ENCODE assay signal across 9 cellular contexts in genomic region chr3:48595526-48596121, GRCh38. TPM values are rescaled to one million over a fixed set of nuclear protein-coding genes. Genes with fewer than 3 reads are reported as not detected.
A peak's percentile ranks its signal among the peaks of the same experiment; 100 is the strongest.
DNase-seq lines count a peak whose midpoint lies in the region; ATAC-seq and TF ChIP-seq lines count a peak whose summit lies in the region.
"Had no signal": no experiment of that assay in that cellular context is flagged by ENCODE, and none has a peak within 500 bp of the region (broad histone marks: within the 10 kb centered on the region; RNA-seq: fewer than 3 reads in every experiment).

No MANE protein-coding gene starts in this region.

- no peak for ATAC-seq in GM21576 (IDR thresholded peaks at IDR 0.05; ENCODE audit: unreplicated experiment)

- 20% methylated on average over 10 of the region's 10 CpGs for WGBS in hepatocyte (ENCODE audit: low lambda C conversion rate, missing lambda C conversion rate)
- WGBS in stomach, 5 donors, result 13 to 29% (median 21%) methylated on average over 9 to 10 of the region's 10 CpGs

- H3K36me3 ChIP-seq in ascending aorta (peaks cover 16 to 25% of the 10 kb centered on the region in 2 donors), hepatocyte (replicated peaks; ENCODE audit: insufficient read depth, low read depth) (no peaks in the 10 kb centered on the region), stomach (peaks cover 25 to 44% (median 35%) of the 10 kb centered on the region in 4 donors)

- H3K4me3 ChIP-seq in ascending aorta (peak overlapping the region; percentile 44 to 73), hepatocyte (no peak overlapping the region), stomach (peak overlapping the region in 3 of 4 donors; percentile 34 to 40 (median 36))

- no peaks in the 10 kb centered on the region for H3K27me3 ChIP-seq in ascending aorta
- no peaks in the 10 kb centered on the region for H3K27me3 ChIP-seq in hepatocyte
- peaks cover 0 to 36% (median 4%) of the 10 kb centered on the region in 3 donors for H3K27me3 ChIP-seq in stomach

- peak; percentile 85 for DNase-seq in HS-27A (ENCODE audit: low read depth)
- DNase-seq in ascending aorta (ENCODE audit: low spot score in 2 of 2), result peak; percentile 66 to 91
- peak; percentile 86 for DNase-seq in hepatocyte (ENCODE audit: low spot score)
- DNase-seq in stomach, result peak; percentile 34
- DNase-seq in HuH-7.5 (ENCODE audit: low spot score), result no peak
- DNase-seq in SIG-M5 (lab: John Stamatoyannopoulos, UW), result no peak
- no peak for DNase-seq in middle frontal gyrus (ENCODE audit: extremely low spot score, low spot score)
- DNase-seq: NCI-H2107 had no signal

- H3K9me2 ChIP-seq in hepatocyte (replicated peaks; ENCODE audit: insufficient read depth), result no peaks in the 10 kb centered on the region

- TF ChIP-seq CTCF in ascending aorta (IDR thresholded peaks at IDR 0.05) (no peak), hepatocyte (IDR thresholded peaks at IDR 0.05; ENCODE audit: poor library complexity) (no peak), stomach (IDR thresholded peaks at IDR 0.05) (no peak)

- H3K4me1 ChIP-seq in ascending aorta, result peaks cover 24 to 50% of the 10 kb centered on the region in 2 donors
- peaks cover 46% of the 10 kb centered on the region for H3K4me1 ChIP-seq in hepatocyte (ENCODE audit: insufficient read depth)
- peaks cover 29 to 46% (median 38%) of the 10 kb centered on the region in 4 donors for H3K4me1 ChIP-seq in stomach

- intact Hi-C loops in ascending aorta (cut with DNase I), result loop anchor here (1.0 to 5.0 kb wide), 3 partner anchors 23 to 42 kb away; partner anchors contain the start of gene SLC26A6
- intact Hi-C loops in stomach (cut with DNase I; ENCODE audit: low total_unique reads), result no loop called here

- H3K9me3 ChIP-seq in ascending aorta (no peaks in the 10 kb centered on the region), hepatocyte (ENCODE audit: low read depth) (no peaks in the 10 kb centered on the region), stomach (no peaks in the 10 kb centered on the region)

- H2AFZ ChIP-seq in hepatocyte, result no peak overlapping the region

- peak overlapping the region; percentile 94 to 95 for H3K27ac ChIP-seq in ascending aorta
- peak overlapping the region; percentile 95 for H3K27ac ChIP-seq in hepatocyte
- peak overlapping the region in 3 of 5 donors; percentile 82 to 84 (median 83) for H3K27ac ChIP-seq in stomach

- no peak for TF ChIP-seq POLR2A in stomach (IDR thresholded peaks at IDR 0.05)

- TF ChIP-seq EP300 in stomach (IDR thresholded peaks at IDR 0.05), result no peak

- no peaks in the 10 kb centered on the region for H4K20me1 ChIP-seq in hepatocyte (ENCODE audit: insufficient read depth, poor library complexity, severe bottlenecking)

- H3K4me2 ChIP-seq in hepatocyte, result peak overlapping the region; percentile 72

- no peaks in the 10 kb centered on the region for H3K79me2 ChIP-seq in hepatocyte

RNA-seq across cellular contexts. Expression of gene COL7A1, which starts 0.5 kb away (rescaled TPM):
- total RNA-seq in ascending aorta, result 22.2 TPM
- total RNA-seq in hepatocyte, result 5.7 and 17.4 TPM in 2 replicates
- 19.6 and 24.7 TPM in 2 replicates for polyA plus RNA-seq in hepatocyte
- total RNA-seq in stomach, result 10 to 100 TPM in 2 of 5 donors, 1 to 10 TPM in 3; 1.8 to 75.3 (median 7.6) TPM
- 100 to 1,000 TPM in 1 of 3 donors, 1 to 10 TPM in 2; 6.3 to 123 (median 7.7) TPM for polyA plus RNA-seq in stomach

RNA-seq across cellular contexts. Expression of gene UQCRC1, which starts 13.8 kb away (rescaled TPM):
- total RNA-seq in ascending aorta, result 193 TPM
- 308 and 352 TPM in 2 replicates for total RNA-seq in hepatocyte
- 405 and 411 TPM in 2 replicates for polyA plus RNA-seq in hepatocyte
- total RNA-seq in stomach, result 100 to 1,000 TPM; 178 to 568 (median 259) TPM
- 100 to 1,000 TPM; 218 to 347 (median 295) TPM for polyA plus RNA-seq in stomach

RNA-seq across cellular contexts. Expression of gene TMEM89, which starts 25.9 kb away (rescaled TPM):
- total RNA-seq in ascending aorta (not detected), hepatocyte (not detected in 2 replicates), stomach (not detected)
- polyA plus RNA-seq in hepatocyte (not detected in 2 replicates), stomach (under 1 TPM in 1 of 3 donors, not detected in 2; 0.62 TPM)

RNA-seq across cellular contexts. Expression of gene UCN2, which starts 32.0 kb away (rescaled TPM):
- not detected for total RNA-seq in ascending aorta
- total RNA-seq in hepatocyte, result 0.08 and 0.30 TPM in 2 replicates
- polyA plus RNA-seq in hepatocyte, result 1.1 and 1.5 TPM in 2 replicates
- under 1 TPM in 2 of 5 donors, not detected in 3; 0.37 to 0.58 TPM for total RNA-seq in stomach
- 1 to 10 TPM in 1 of 3 donors, under 1 TPM in 1, not detected in 1; 0.31 to 3.3 TPM for polyA plus RNA-seq in stomach

RNA-seq across cellular contexts. Expression of gene PFKFB4, which starts 39.0 kb away (rescaled TPM):
- total RNA-seq in ascending aorta (3.7 TPM), hepatocyte (12.0 and 14.1 TPM in 2 replicates), stomach (1 to 10 TPM in 4 of 5 donors, not detected in 1; 1.0 to 9.6 (median 3.0) TPM)
- polyA plus RNA-seq in hepatocyte (8.2 and 9.5 TPM in 2 replicates), stomach (1 to 10 TPM in 2 of 3 donors, under 1 TPM in 1; 0.61 to 3.2 (median 1.5) TPM)

Comparison
In these comparisons a context has a peak if more than half of its experiments do, and no peak if none do; other contexts are left out.
1. DNase-seq: peak in HS-27A (single experiment), ascending aorta (2 of 2), hepatocyte (single experiment) and stomach (single experiment); none in HuH-7.5 (single experiment), SIG-M5 (single experiment) and middle frontal gyrus (single experiment).
2. Peak in every context shown above with its lines, with median percentiles within 50 percentile points of each other: H3K27ac ChIP-seq.